ENCODE assay signal across 8 cellular contexts in genomic region chr7:107045195-107045960, GRCh38. TPM values are rescaled to one million over a fixed set of nuclear protein-coding genes. Genes with fewer than 3 reads are reported as not detected.
DNase-seq lines count a peak whose midpoint lies in the region; ATAC-seq and TF ChIP-seq lines count a peak whose summit lies in the region.

No MANE protein-coding gene starts in this region.

- TF ChIP-seq RAD21 in IMR-90 (IDR thresholded peaks at IDR 0.05; ENCODE audit: low read length) = no peak

- H3K23ac ChIP-seq in IMR-90 (ENCODE audit: low read depth, low read length) = peak overlapping the region; percentile 55

- peak overlapping the region; percentile 89 for H2AFZ ChIP-seq in IMR-90 (replicated peaks; ENCODE audit: low read length, poor library complexity)

- no peak for ATAC-seq in IMR-90 (ENCODE audit: low read depth)
- no peak for ATAC-seq in HG03571 (IDR thresholded peaks at IDR 0.05; ENCODE audit: unreplicated experiment)
- no peak for ATAC-seq in GM21529 (IDR thresholded peaks at IDR 0.05; ENCODE audit: unreplicated experiment)

- H3K4me2 ChIP-seq in IMR-90 (ENCODE audit: low read depth, low read length) = peak overlapping the region; percentile 100

- H3K9me1 ChIP-seq in IMR-90 (ENCODE audit: insufficient read depth, low read length) = no peaks in the 10 kb centered on the region

- H3K4ac ChIP-seq in IMR-90 (ENCODE audit: low read depth, low read length) = peak overlapping the region; percentile 47

- peak overlapping the region; percentile 56; the same call in 1 of the 2 replicates for H2AK5ac ChIP-seq in IMR-90 (ENCODE audit: low read depth, low read length)

- H3K9ac ChIP-seq in IMR-90 (ENCODE audit: low read depth, low read length) = peak overlapping the region; percentile 90
- peak overlapping the region; percentile 58 to 73 for H3K9ac ChIP-seq in stomach smooth muscle (ENCODE audit: low read length in 2 of 2)

- no peaks in the 10 kb centered on the region for H3K9me3 ChIP-seq in IMR-90 (ENCODE audit: control insufficient read depth, insufficient read depth, low read length)
- no peaks in the 10 kb centered on the region for H3K9me3 ChIP-seq in stomach smooth muscle (ENCODE audit: control insufficient read depth in 2 of 2, low read length in 2 of 2)

- DNase-seq in CD14-positive monocyte (ENCODE audit: low spot score) (no peak), IMR-90 (peak; percentile 5), islet precursor cell (peak; percentile 63)
- DNase-seq in stimulated activated CD4-positive, alpha-beta T cell treated with anti-CD3 and anti-CD28 coated beads, Interleukin-4, amount 100 ng/mL, for 24 hours = no peak

- WGBS in IMR-90 (ENCODE audit: extremely low coverage in 2 of 2, insufficient read length in 1 of 2), 2 experiments = 3% methylated on average over 6 of the region's 29 CpGs; no CpG with 5 or more reads in 1 of the 2 experiments

- no peak overlapping the region for H3K56ac ChIP-seq in IMR-90 (ENCODE audit: extremely low read depth, insufficient read depth, low read length)

- in situ Hi-C loops in IMR-90 (cut with MboI; ENCODE audit: low sequenced_read_pairs) = no loop called here

- H3K36me3 ChIP-seq in IMR-90 (ENCODE audit: control insufficient read depth, insufficient read depth, low read length) = no peaks in the 10 kb centered on the region
- no peaks in the 10 kb centered on the region for H3K36me3 ChIP-seq in stomach smooth muscle (ENCODE audit: control insufficient read depth in 2 of 2, insufficient read depth in 2 of 2, low read length in 2 of 2)

- H3K27ac Mint-ChIP-seq in CD14-positive monocyte = peak overlapping the region in 4 of 7 donors; percentile 33 to 66 (median 61)

- no peak overlapping the region for H4K8ac ChIP-seq in IMR-90 (ENCODE audit: low read depth in 2 of 2, low read length in 2 of 2)

- TF ChIP-seq CTCF in CD14-positive monocyte (IDR thresholded peaks at IDR 0.05) (no peak), IMR-90 (conservative IDR thresholded peaks at IDR 0.05; ENCODE audit: low read depth, low read length) (no peak)

- peak overlapping the region; percentile 51 for H3K27ac ChIP-seq in IMR-90 (ENCODE audit: insufficient read depth, low read length)
- peak overlapping the region; percentile 48 for H3K27ac ChIP-seq in angular gyrus (ENCODE audit: low read depth, low read length)
- H3K27ac ChIP-seq in stomach smooth muscle (ENCODE audit: low read length) = no peak overlapping the region

- POLR2A ChIA-PET in IMR-90 (lab: Charles Lee; ENCODE audit: unreplicated experiment) = interaction anchor here (0.7 kb wide), 1 partner anchor 260 kb away, joined by 3 read pairs; no protein-coding TSS in a partner anchor

- TF ChIP-seq POLR2A in IMR-90 (IDR thresholded peaks at IDR 0.05; ENCODE audit: low read depth, low read length) = no peak

- no TSS peak for BruUV-seq in IMR-90 (replicated peaks; lab: Mats Ljungman, UMichigan)

- peak overlapping the region; percentile 42 for H3K14ac ChIP-seq in IMR-90 (replicated peaks; ENCODE audit: low read depth, low read length)

- no peak overlapping the region for H2BK5ac ChIP-seq in IMR-90 (ENCODE audit: low read depth, low read length, poor library complexity, severe bottlenecking)

- dilution Hi-C loops in IMR-90 (cut with HindIII; ENCODE audit: low sequenced_read_pairs, unreplicated experiment) = no loop called here

- H3K9me3 Mint-ChIP-seq in CD14-positive monocyte = peaks cover 0 to 3% (median 0%) of the 10 kb centered on the region in 7 donors

- H4K5ac ChIP-seq in IMR-90 (ENCODE audit: low read depth, low read length) = peak overlapping the region; percentile 57

- H2BK20ac ChIP-seq in IMR-90 (ENCODE audit: low read depth, low read length) = no peak overlapping the region

- H2BK15ac ChIP-seq in IMR-90 (ENCODE audit: low read depth, low read length) = no peak overlapping the region; the same call in 2 of the 3 replicates

- H4K20me1 ChIP-seq in IMR-90 (ENCODE audit: insufficient read depth, low read length) = no peaks in the 10 kb centered on the region

- peaks cover 4% of the 10 kb centered on the region; the same call in 1 of the 2 replicates for H3K4me1 ChIP-seq in IMR-90 (ENCODE audit: control insufficient read depth, insufficient read depth, low read length)
- H3K4me1 ChIP-seq in stomach smooth muscle (ENCODE audit: control insufficient read depth, insufficient read depth, low read length) = peaks cover 2% of the 10 kb centered on the region

- peaks cover 0 to 2% of the 10 kb centered on the region in 2 donors for H3K36me3 Mint-ChIP-seq in CD14-positive monocyte

- peak overlapping the region; percentile 91 to 94 for H3K4me3 Mint-ChIP-seq in CD14-positive monocyte

- peaks cover 2 to 7% of the 10 kb centered on the region in 2 experiments; a peak in 2 of 4 replicates for H3K79me1 ChIP-seq in IMR-90 (ENCODE audit: low read depth in 1 of 2, low read length in 2 of 2)

- H3K27me3 Mint-ChIP-seq in CD14-positive monocyte (ENCODE audit: low read depth in 3 of 3) = peaks cover 0 to 3% (median 0%) of the 10 kb centered on the region in 3 donors

- intact Hi-C loops in CD14-positive monocyte (cut with micrococcal nuclease) = no loop called here
- intact Hi-C loops in IMR-90 (cut with micrococcal nuclease) = loop anchor here (2.0 to 10.0 kb wide), 6 partner anchors 77 to 871 kb away; no protein-coding TSS in a partner anchor

- H3K4me1 Mint-ChIP-seq in CD14-positive monocyte = peaks cover 40% of the 10 kb centered on the region

- no peak overlapping the region for H4K91ac ChIP-seq in IMR-90 (ENCODE audit: insufficient read depth, low read depth, low read length)

- peak overlapping the region; percentile 28 for H2BK120ac ChIP-seq in IMR-90 (ENCODE audit: low read depth, low read length)

- H3K4me3 ChIP-seq in IMR-90 (ENCODE audit: insufficient read depth, low read depth, low read length) = peak overlapping the region; percentile 93
- H3K4me3 ChIP-seq in stomach smooth muscle (ENCODE audit: low read length in 2 of 2) = peak overlapping the region; percentile 85

- CTCF ChIA-PET in IMR-90 (lab: Yijun Ruan, JAX) = interaction anchor here (0.7 to 1.2 kb wide), 3 partner anchors 14 to 309 kb away, joined by 3 read pairs; no protein-coding TSS in a partner anchor

- peak overlapping the region; percentile 34; the same call in 1 of the 2 replicates for H3K18ac ChIP-seq in IMR-90 (ENCODE audit: low read depth, low read length)

- H3K27me3 ChIP-seq in IMR-90 (ENCODE audit: control insufficient read depth, insufficient read depth, low read length) = no peaks in the 10 kb centered on the region
- no peaks in the 10 kb centered on the region for H3K27me3 ChIP-seq in stomach smooth muscle (ENCODE audit: control insufficient read depth in 1 of 2, insufficient read depth in 2 of 2, low read length in 2 of 2)

- peak overlapping the region; percentile 47 for H2AK9ac ChIP-seq in IMR-90 (replicated peaks; ENCODE audit: low read depth, low read length, poor library complexity)

TF ChIP-seq in IMR-90, 13 proteins besides CTCF, POLR2A, EP300 and RAD21:
- TF ChIP-seq MXI1 (IDR thresholded peaks at IDR 0.05; ENCODE audit: borderline replicate concordance, low read depth, low read length) = no peak
- TF ChIP-seq NFE2L2 (IDR thresholded peaks at IDR 0.05; ENCODE audit: low read depth, low read length) = no peak
- TF ChIP-seq CHD1 (IDR thresholded peaks at IDR 0.05; ENCODE audit: low read depth, low read length) = no peak
- no peak for TF ChIP-seq FOS (IDR thresholded peaks at IDR 0.05; ENCODE audit: low read depth, low read length)
- no peak for TF ChIP-seq SMC3 (IDR thresholded peaks at IDR 0.05; ENCODE audit: low read depth, low read length)
- TF ChIP-seq CEBPB (IDR thresholded peaks at IDR 0.05; ENCODE audit: low read depth, low read length) = no peak
- TF ChIP-seq MAFK (IDR thresholded peaks at IDR 0.05; ENCODE audit: low read depth, low read length) = no peak
- TF ChIP-seq BHLHE40 (IDR thresholded peaks at IDR 0.05; ENCODE audit: low read depth, low read length) = no peak
- TF ChIP-seq RFX5 (IDR thresholded peaks at IDR 0.05; ENCODE audit: low read depth, low read length) = no peak
- TF ChIP-seq, protein P1, sequence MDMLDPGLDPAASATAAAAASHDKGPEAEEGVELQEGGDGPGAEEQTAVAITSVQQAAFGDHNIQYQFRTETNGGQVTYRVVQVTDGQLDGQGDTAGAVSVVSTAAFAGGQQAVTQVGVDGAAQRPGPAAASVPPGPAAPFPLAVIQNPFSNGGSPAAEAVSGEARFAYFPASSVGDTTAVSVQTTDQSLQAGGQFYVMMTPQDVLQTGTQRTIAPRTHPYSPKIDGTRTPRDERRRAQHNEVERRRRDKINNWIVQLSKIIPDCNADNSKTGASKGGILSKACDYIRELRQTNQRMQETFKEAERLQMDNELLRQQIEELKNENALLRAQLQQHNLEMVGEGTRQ (IDR thresholded peaks at IDR 0.05; ENCODE audit: low read depth, low read length) = no peak
- no peak for TF ChIP-seq RCOR1 (IDR thresholded peaks at IDR 0.05; ENCODE audit: insufficient replicate concordance, low read length)
- TF ChIP-seq MAZ (IDR thresholded peaks at IDR 0.05; ENCODE audit: borderline replicate concordance, low read depth, low read length) = no peak
- TF ChIP-seq, protein P2, sequence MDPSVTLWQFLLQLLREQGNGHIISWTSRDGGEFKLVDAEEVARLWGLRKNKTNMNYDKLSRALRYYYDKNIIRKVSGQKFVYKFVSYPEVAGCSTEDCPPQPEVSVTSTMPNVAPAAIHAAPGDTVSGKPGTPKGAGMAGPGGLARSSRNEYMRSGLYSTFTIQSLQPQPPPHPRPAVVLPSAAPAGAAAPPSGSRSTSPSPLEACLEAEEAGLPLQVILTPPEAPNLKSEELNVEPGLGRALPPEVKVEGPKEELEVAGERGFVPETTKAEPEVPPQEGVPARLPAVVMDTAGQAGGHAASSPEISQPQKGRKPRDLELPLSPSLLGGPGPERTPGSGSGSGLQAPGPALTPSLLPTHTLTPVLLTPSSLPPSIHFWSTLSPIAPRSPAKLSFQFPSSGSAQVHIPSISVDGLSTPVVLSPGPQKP (IDR thresholded peaks at IDR 0.05; ENCODE audit: borderline replicate concordance, low read depth, low read length) = no peak

RNA-seq across cellular contexts. Expression of gene PRKAR2B, which starts 0.9 kb away (rescaled TPM):
- polyA plus RNA-seq in CD14-positive monocyte (1 to 10 TPM; 3.5 to 5.6 TPM), IMR-90 (2012; rRNA removed) (2.5 and 3.1 TPM in 2 replicates)
- total RNA-seq in IMR-90 (2012; rRNA removed) = 3.0 and 8.1 TPM in 2 replicates
- 0.49 and 0.69 TPM in 2 replicates for polyA plus RNA-seq in IMR-90 (2012; cell fraction: cytosol; rRNA removed)
- 0.21 and 1.1 TPM in 2 replicates for polyA plus RNA-seq in IMR-90 (2012; cell fraction: nucleus; rRNA removed; ENCODE audit: low replicate concordance)

Comparison
In these comparisons a context has a peak if more than half of its experiments do, and no peak if none do; other contexts are left out.
1. DNase-seq: peak in IMR-90 (single experiment) and islet precursor cell (single experiment); none in CD14-positive monocyte (single experiment) and stimulated activated CD4-positive, alpha-beta T cell treated with anti-CD3 and anti-CD28 coated beads, Interleukin-4, amount 100 ng/mL, for 24 hours (single experiment).